ENCODE assay signal across 8 cellular contexts in genomic region chr21:31557956-31558838, GRCh38.
DNase-seq lines count a peak whose midpoint lies in the region; TF ChIP-seq lines count a peak whose summit lies in the region.

No MANE protein-coding gene starts in this region.

- no peaks in the 10 kb centered on the region for H3K9me3 Mint-ChIP-seq in progenitor cell of endocrine pancreas (ENCODE audit: low read depth)

- TF ChIP-seq CTCF in progenitor cell of endocrine pancreas (IDR thresholded peaks at IDR 0.05; ENCODE audit: unreplicated experiment): no peak

- in situ Hi-C loops in ACHN (cut with HindIII; ENCODE audit: low pct_ligation_motif_present, low pct_unique_long_range_greater_than_20kb, low sequenced_read_pairs): no loop called here

- H3K27me3 Mint-ChIP-seq in progenitor cell of endocrine pancreas: peaks cover 5% of the 10 kb centered on the region

- peak overlapping the region; percentile 81 for H3K4me3 Mint-ChIP-seq in progenitor cell of endocrine pancreas (ENCODE audit: low read depth)

- H3K27ac Mint-ChIP-seq in progenitor cell of endocrine pancreas: peak overlapping the region; percentile 86

- peak in 5 of 6 experiments; percentile 1 to 66 (median 43) for DNase-seq in stimulated activated naive CD4-positive, alpha-beta T cell (lab: John Stamatoyannopoulos, UW)
- no peak for DNase-seq in stimulated activated naive CD4-positive, alpha-beta T cell treated with Interleukin-2 at 50 U/mL for 16 hours (lab: John Stamatoyannopoulos, UW)
- peak; percentile 28 to 85 for DNase-seq in NCI-H526 (lab: John Stamatoyannopoulos, UW)
- peak; percentile 12 for DNase-seq in activated T-helper 9 cell treated with anti-CD3 and anti-CD28 coated beads, Interleukin-2, amount 50 U/mL, for 16 hours (ENCODE audit: low read depth)
- peak; percentile 39 to 87 (median 73) for DNase-seq in head of caudate nucleus
- DNase-seq in progenitor cell of endocrine pancreas (ENCODE audit: low spot score, unreplicated experiment): peak; percentile 18
- DNase-seq in NK-92 treated with Interleukin-12 subunit alpha and Interleukin-12 subunit beta, amount 100 ng/mL, for 24 hours (lab: John Stamatoyannopoulos, UW): no peak
- no peak for DNase-seq in ACHN

- H3K4me1 Mint-ChIP-seq in progenitor cell of endocrine pancreas (ENCODE audit: low read depth): peaks cover 40% of the 10 kb centered on the region

- H3K36me3 Mint-ChIP-seq in progenitor cell of endocrine pancreas (ENCODE audit: insufficient read depth): peaks cover 1% of the 10 kb centered on the region

- intact Hi-C loops in head of caudate nucleus (cut with DNase I): no loop called here

Comparison
In these comparisons a context has a peak if more than half of its experiments do, and no peak if none do; other contexts are left out.
1. DNase-seq: peak in stimulated activated naive CD4-positive, alpha-beta T cell (5 of 6), NCI-H526 (2 of 2), activated T-helper 9 cell treated with anti-CD3 and anti-CD28 coated beads, Interleukin-2, amount 50 U/mL, for 16 hours (single experiment), head of caudate nucleus (42 of 42) and progenitor cell of endocrine pancreas (single experiment); none in stimulated activated naive CD4-positive, alpha-beta T cell treated with Interleukin-2 at 50 U/mL for 16 hours (single experiment), NK-92 treated with Interleukin-12 subunit alpha and Interleukin-12 subunit beta, amount 100 ng/mL, for 24 hours (single experiment) and ACHN (single experiment).